Comparison of ENCODE assay signal across 28 cellular contexts in genomic region chr16:88300463-88300835, GRCh38.
"Had no signal": no experiment of that assay in that cellular context is flagged by ENCODE, and none has a peak within 500 bp of the region (broad histone marks: within the 10 kb centered on the region; RNA-seq: fewer than 3 reads in every experiment).

No MANE protein-coding gene starts in this region.

- H3K36me3 ChIP-seq: ascending aorta, SJSA1 had no signal

- H3K27me3 Mint-ChIP-seq: activated CD4-positive, alpha-beta T cell treated with anti-CD3 and anti-CD28 coated beads, Interleukin-2, amount 10 ng/mL, durations not matched to agents 24 days and 14 days had no signal

- H3K9me3 Mint-ChIP-seq: activated T-cell treated with anti-CD3 and anti-CD28 coated beads, Interleukin-2, amount 50 U/mL, for 4 hours had no signal

- DNase-seq: activated CD4-positive, alpha-beta T cell treated with anti-CD3 and anti-CD28 coated beads, Interleukin-2, amount 10 ng/mL, durations not matched to agents 24 days and 14 days; activated CD4-positive, alpha-beta T cell treated with anti-CD3 and anti-CD28 coated beads, Interleukin-2, amount 50 U/mL, for 48 hours; activated CD4-positive, CD25-positive, alpha-beta regulatory T cell treated with anti-CD3 and anti-CD28 coated beads, Interleukin-2, amount 50 U/mL, for 72 hours; activated CD8-positive, alpha-beta memory T cell treated with anti-CD3 and anti-CD28 coated beads for 24 hours; activated effector memory CD4-positive, alpha-beta T cell treated with anti-CD3 and anti-CD28 coated beads, Interleukin-2, amount 50 U/mL, for 16 hours; activated naive CD4-positive, alpha-beta T cell treated with Interleukin-2 at 50 U/mL for 16 hours; activated naive CD8-positive, alpha-beta T cell treated with anti-CD3 and anti-CD28 coated beads, Interleukin-2, amount 50 U/mL, for 24 hours; activated T-cell treated with anti-CD3 and anti-CD28 coated beads, Interleukin-2, amount 50 U/mL, for 4 hours; amniotic stem cell; KG1; NCI-H1048; NCI-H1930; NCI-H2107; NCI-H2171 treated with DMSO at 0.1 percent for 48 hours; NCI-H226; NCI-H526 treated with DMSO at 0.1 percent for 48 hours; NCI-H82; NK-92 treated with Interleukin-12 subunit alpha and Interleukin-12 subunit beta, amount 100 ng/mL, for 24 hours; OCI-M1; RPMI8226; SHP77 had no signal

- H3K36me3 Mint-ChIP-seq: activated naive CD4-positive, alpha-beta T cell treated with anti-CD3 and anti-CD28 coated beads, Interleukin-2, amount 50 U/mL, for 72 hours; brain had no signal

- H3K9me3 ChIP-seq: ascending aorta, SJSA1 had no signal

- H3K27me3 ChIP-seq: ascending aorta, SJSA1 had no signal

- H3K4me3 ChIP-seq: ascending aorta, SJSA1 had no signal

- H3K4me3 Mint-ChIP-seq: activated CD4-positive, alpha-beta T cell treated with anti-CD3 and anti-CD28 coated beads, Interleukin-2, amount 10 ng/mL, durations not matched to agents 24 days and 14 days; activated naive CD8-positive, alpha-beta T cell treated with anti-CD3 and anti-CD28 coated beads, Interleukin-2, amount 50 U/mL, for 24 hours; activated T-cell treated with anti-CD3 and anti-CD28 coated beads, Interleukin-2, amount 50 U/mL, for 4 hours; brain; T-helper 1 cell treated with Interleukin-12 subunit alpha and Interleukin-12 subunit beta and Interleukin-4 antibody, amounts not matched to agents 30 μg/mL and 1 μg/mL, for 36 hours; WTC11 had no signal

- H3K27ac Mint-ChIP-seq: activated CD4-positive, alpha-beta T cell treated with anti-CD3 and anti-CD28 coated beads, Interleukin-2, amount 10 ng/mL, durations not matched to agents 24 days and 14 days; activated naive CD4-positive, alpha-beta T cell treated with anti-CD3 and anti-CD28 coated beads, Interleukin-2, amount 50 U/mL, for 72 hours; activated naive CD8-positive, alpha-beta T cell treated with anti-CD3 and anti-CD28 coated beads, Interleukin-2, amount 50 U/mL, for 24 hours; brain; T-helper 1 cell treated with Interleukin-12 subunit alpha and Interleukin-12 subunit beta and Interleukin-4 antibody, amounts not matched to agents 30 μg/mL and 1 μg/mL, for 36 hours; WTC11 had no signal

- H3K27ac ChIP-seq: ascending aorta had no signal

- ATAC-seq: activated naive CD4-positive, alpha-beta T cell treated with anti-CD3 and anti-CD28 coated beads, Interleukin-2, amount 50 U/mL, for 72 hours; activated naive CD8-positive, alpha-beta T cell treated with anti-CD3 and anti-CD28 coated beads, Interleukin-2, amount 50 U/mL, for 24 hours; activated T-cell treated with anti-CD3 and anti-CD28 coated beads, Interleukin-2, amount 50 U/mL, for 4 hours; Panc1; WTC11 had no signal

- H3K4me1 Mint-ChIP-seq: activated CD4-positive, alpha-beta T cell treated with anti-CD3 and anti-CD28 coated beads, Interleukin-2, amount 10 ng/mL, durations not matched to agents 24 days and 14 days; activated naive CD8-positive, alpha-beta T cell treated with anti-CD3 and anti-CD28 coated beads, Interleukin-2, amount 50 U/mL, for 24 hours; WTC11 had no signal
